Comparison of ENCODE assay signal across 9 cellular contexts in the genomic region with DNA sequence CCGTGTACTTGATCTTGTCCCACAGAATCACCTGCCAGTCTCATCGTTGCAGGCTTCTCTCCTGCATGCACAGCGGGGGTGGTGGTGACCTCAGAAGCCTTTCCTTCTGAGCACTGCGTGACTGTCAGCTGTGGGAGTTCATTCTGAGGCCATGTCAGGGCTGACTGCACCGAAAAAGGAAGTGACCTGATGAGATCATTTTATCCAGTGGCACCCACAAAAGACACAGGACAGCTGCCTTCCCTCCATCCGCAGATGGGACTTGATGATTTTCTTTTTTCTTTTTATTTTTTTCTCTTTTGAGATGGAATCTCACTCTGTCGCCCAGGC.
DNase-seq lines count a peak whose midpoint lies in the region; ATAC-seq and TF ChIP-seq lines count a peak whose summit lies in the region.
"Had no signal": no experiment of that assay in that cellular context is flagged by ENCODE, and none has a peak within 500 bp of the region (broad histone marks: within the 10 kb centered on the region; RNA-seq: fewer than 3 reads in every experiment).

No MANE protein-coding gene starts in this region.

- no peaks in the 10 kb centered on the region for H3K36me3 Mint-ChIP-seq in activated naive CD4-positive, alpha-beta T cell treated with anti-CD3 and anti-CD28 coated beads, Interleukin-2, amount 10 ng/mL, durations not matched to agents 7 days and 5 days

- in situ Hi-C loops in ACHN (cut with HindIII; ENCODE audit: low pct_ligation_motif_present, low pct_unique_long_range_greater_than_20kb, low sequenced_read_pairs) (no loop called here), GM18951 (cut with MboI; ENCODE audit: low sequenced_read_pairs, unreplicated experiment) (loop anchor here (25.0 kb wide), 1 partner anchor 341 kb away; no protein-coding TSS in a partner anchor)

- H3K4me3 Mint-ChIP-seq in activated naive CD4-positive, alpha-beta T cell treated with anti-CD3 and anti-CD28 coated beads, Interleukin-2, amount 10 ng/mL, durations not matched to agents 7 days and 5 days = no peak overlapping the region
- H3K4me3 Mint-ChIP-seq: neural crest cell had no signal

- H3K9me3 Mint-ChIP-seq in activated naive CD4-positive, alpha-beta T cell treated with anti-CD3 and anti-CD28 coated beads, Interleukin-2, amount 10 ng/mL, durations not matched to agents 7 days and 5 days = peaks cover 4% of the 10 kb centered on the region
- H3K9me3 Mint-ChIP-seq: neural crest cell had no signal

- CTCF ChIA-PET in activated naive CD4-positive, alpha-beta T cell treated with anti-CD3 and anti-CD28 coated beads, Interleukin-2, amount 10 ng/mL, durations not matched to agents 7 days and 5 days (lab: Charles Lee) = no interaction called here

- H3K4me1 Mint-ChIP-seq in activated naive CD4-positive, alpha-beta T cell treated with anti-CD3 and anti-CD28 coated beads, Interleukin-2, amount 10 ng/mL, durations not matched to agents 7 days and 5 days = peaks cover 2% of the 10 kb centered on the region

- DNase-seq in ACHN (peak; percentile 78), SKM-1 (lab: John Stamatoyannopoulos, UW; ENCODE audit: unreplicated experiment) (peak; percentile 72), hepatic stellate cell (ENCODE audit: low spot score) (peak; percentile 90), iPS-NIHi7 (ENCODE audit: extremely low spot score) (no peak)
- DNase-seq in activated naive CD4-positive, alpha-beta T cell treated with anti-CD3 and anti-CD28 coated beads, Interleukin-2, amount 10 ng/mL, durations not matched to agents 7 days and 5 days = no peak

- peak; percentile 32 for TF ChIP-seq POLR2A in GM18951 (IDR thresholded peaks at IDR 0.05; ENCODE audit: extremely low read depth, insufficient read depth, insufficient read length)

- H3K27ac Mint-ChIP-seq in activated naive CD4-positive, alpha-beta T cell treated with anti-CD3 and anti-CD28 coated beads, Interleukin-2, amount 10 ng/mL, durations not matched to agents 7 days and 5 days = no peak overlapping the region

- H3K27me3 Mint-ChIP-seq in activated naive CD4-positive, alpha-beta T cell treated with anti-CD3 and anti-CD28 coated beads, Interleukin-2, amount 10 ng/mL, durations not matched to agents 7 days and 5 days = peaks cover 24% of the 10 kb centered on the region

- ATAC-seq in HG03045 (IDR thresholded peaks at IDR 0.05; ENCODE audit: unreplicated experiment) (peak; percentile 96), SK-N-SH treated with all-trans-retinoic acid at 6 μM for 48 hours (no peak)

TF ChIP-seq in SK-N-SH treated with all-trans-retinoic acid at 6 μM for 48 hours, 23 proteins besides CTCF, POLR2A, EP300 and RAD21:
- TF ChIP-seq RARB (CRISPR knock-in tag; IDR thresholded peaks at IDR 0.05) = no peak
- TF ChIP-seq ZNF70 (CRISPR knock-in tag; IDR thresholded peaks at IDR 0.05) = no peak
- TF ChIP-seq ZFP3 (CRISPR knock-in tag; IDR thresholded peaks at IDR 0.05) = no peak
- no peak for TF ChIP-seq ISL1 (CRISPR knock-in tag; IDR thresholded peaks at IDR 0.05)
- TF ChIP-seq ZNF565 (CRISPR knock-in tag; conservative IDR thresholded peaks at IDR 0.05; ENCODE audit: low read depth) = no peak
- no peak for TF ChIP-seq ESRRG (CRISPR knock-in tag; IDR thresholded peaks at IDR 0.05)

Comparison
In these comparisons a context has a peak if more than half of its experiments do, and no peak if none do; other contexts are left out.
1. DNase-seq: peak in ACHN (single experiment), SKM-1 (single experiment) and hepatic stellate cell (single experiment); none in iPS-NIHi7 (single experiment) and activated naive CD4-positive, alpha-beta T cell treated with anti-CD3 and anti-CD28 coated beads, Interleukin-2, amount 10 ng/mL, durations not matched to agents 7 days and 5 days (single experiment).